ENCODE assay signal across 9 cellular contexts in the genomic region with DNA sequence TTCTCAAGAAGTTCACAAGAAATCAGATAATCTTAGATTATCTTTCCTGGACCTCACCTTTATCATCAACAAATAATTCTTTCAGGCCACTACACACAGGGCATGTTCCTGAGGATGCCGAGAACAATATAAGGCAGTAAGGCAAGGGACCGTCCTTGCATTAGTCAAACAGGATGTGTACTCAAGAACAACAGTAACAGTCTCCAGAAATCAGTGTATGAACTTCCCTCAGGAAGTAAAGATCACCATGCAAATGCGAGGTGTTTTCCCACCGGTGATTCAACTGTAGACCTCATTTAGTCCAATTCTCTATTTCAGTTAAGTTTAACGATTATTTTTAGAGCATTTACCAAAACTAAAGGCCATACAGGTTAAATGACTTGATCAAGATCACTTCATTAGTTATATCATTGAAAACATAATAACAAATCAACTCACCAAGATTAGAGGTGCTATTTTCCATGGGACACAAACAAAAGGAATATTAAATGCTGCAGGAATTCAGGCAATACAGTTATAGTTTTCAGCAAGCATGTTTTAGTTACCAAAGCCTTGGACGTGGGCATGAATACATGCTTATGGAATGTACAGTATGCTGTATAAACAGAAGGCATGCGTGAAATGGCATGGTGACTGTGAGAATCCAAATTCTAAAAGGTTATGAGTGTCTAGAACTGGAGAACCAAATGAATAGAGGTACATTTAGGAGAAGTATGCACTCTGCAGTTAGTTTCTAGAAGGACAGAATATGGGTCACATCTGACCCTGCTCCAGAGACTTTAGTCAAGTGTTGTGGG.
DNase-seq lines count a peak whose midpoint lies in the region; ATAC-seq and TF ChIP-seq lines count a peak whose summit lies in the region.
"Had no signal": no experiment of that assay in that cellular context is flagged by ENCODE, and none has a peak within 500 bp of the region (broad histone marks: within the 10 kb centered on the region; RNA-seq: fewer than 3 reads in every experiment).

No MANE protein-coding gene starts in this region.

- TF ChIP-seq CTCF in neural crest cell (conservative IDR thresholded peaks at IDR 0.05) = no peak

- peaks cover 21% of the 10 kb centered on the region for H3K4me1 Mint-ChIP-seq in neural crest cell

- peak overlapping the region; percentile 27 for H3K4me3 Mint-ChIP-seq in neural crest cell

- H3K27ac Mint-ChIP-seq in neural crest cell (ENCODE audit: unreplicated experiment) = no peak overlapping the region

- peak in 1 of 2 experiments; percentile 4 for DNase-seq in SJSA1 (ENCODE audit: low read depth in 1 of 2, low spot score in 2 of 2)
- no peak for DNase-seq in neural crest cell (ENCODE audit: low read depth, low spot score)
- no peak for DNase-seq in NCI-H2081 treated with DMSO at 0.1 percent for 48 hours (lab: John Stamatoyannopoulos, UW)
- no peak for DNase-seq in stimulated activated CD4-positive, alpha-beta T cell treated with anti-CD3 and anti-CD28 coated beads, Interleukin-4, amount 100 ng/mL, for 24 hours
- DNase-seq in Ammon's horn (ENCODE audit: low spot score) = no peak
- DNase-seq in NOMO-1 treated with dmso at 0.1 percent for 144 hours (lab: John Stamatoyannopoulos, UW; ENCODE audit: unreplicated experiment) = no peak
- DNase-seq: NCI-H510A treated with DMSO at 0.1 percent for 48 hours had no signal

- peaks cover 9% of the 10 kb centered on the region for H3K4me1 ChIP-seq in SJSA1 (replicated peaks)

- peak overlapping the region; percentile 42; the same call in 1 of the 2 replicates for H3K27ac ChIP-seq in SJSA1

- no peaks in the 10 kb centered on the region for H3K9me3 Mint-ChIP-seq in neural crest cell

- no peaks in the 10 kb centered on the region for H3K36me3 ChIP-seq in SJSA1

- H3K9me3 ChIP-seq in SJSA1 (replicated peaks) = no peaks in the 10 kb centered on the region

- H3K36me3 Mint-ChIP-seq in neural crest cell (ENCODE audit: low read depth) = no peaks in the 10 kb centered on the region

- no peak overlapping the region for H3K4me3 ChIP-seq in SJSA1

- no peaks in the 10 kb centered on the region for H3K27me3 ChIP-seq in SJSA1 (replicated peaks)

- ATAC-seq in GM18520 (IDR thresholded peaks at IDR 0.05; ENCODE audit: unreplicated experiment) (peak; percentile 36), HG02759 (IDR thresholded peaks at IDR 0.05; ENCODE audit: unreplicated experiment) (peak; percentile 49)

- peaks cover 31% of the 10 kb centered on the region for H3K27me3 Mint-ChIP-seq in neural crest cell (ENCODE audit: low read depth)
